Comparison of ENCODE assay signal across 10 cellular contexts in the genomic region with DNA sequence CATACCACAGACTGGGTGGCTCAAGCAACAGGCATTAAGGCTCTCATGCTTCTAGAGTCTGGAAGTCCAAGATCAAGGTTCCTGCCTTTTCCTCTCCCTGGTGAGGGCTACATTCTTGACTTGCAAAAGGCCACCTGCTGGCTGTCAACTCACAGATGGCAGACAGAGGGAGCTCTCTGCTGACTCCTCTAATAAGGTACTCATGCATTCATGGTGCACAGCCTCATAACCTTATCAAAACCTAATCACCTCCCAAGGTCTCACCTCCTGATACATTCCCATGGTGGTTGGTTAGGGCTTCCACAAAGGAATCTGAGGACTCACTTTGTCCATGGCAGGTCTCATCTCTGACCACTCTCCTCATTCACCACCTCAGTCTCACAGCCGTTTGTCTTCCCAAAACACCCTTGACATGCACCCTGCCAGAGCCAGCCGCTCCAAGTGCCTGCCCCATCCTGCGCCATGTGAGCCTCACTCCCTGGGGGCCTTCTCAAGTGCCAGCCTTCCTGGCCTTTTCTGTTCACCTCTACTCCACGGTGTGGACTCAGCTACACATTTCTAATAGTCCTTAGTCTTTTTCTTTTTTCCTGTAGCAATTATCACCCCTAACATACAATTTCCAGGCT.
DNase-seq lines count a peak whose midpoint lies in the region; ATAC-seq, FAIRE-seq and TF ChIP-seq lines count a peak whose summit lies in the region.
"Had no signal": no experiment of that assay in that cellular context is flagged by ENCODE, and none has a peak within 500 bp of the region (broad histone marks: within the 10 kb centered on the region; RNA-seq: fewer than 3 reads in every experiment).

No MANE protein-coding gene starts in this region.

- no peak overlapping the region for H3K27ac Mint-ChIP-seq in Calu3 (ENCODE audit: unreplicated experiment)
- no peak overlapping the region for H3K27ac Mint-ChIP-seq in activated T-cell treated with anti-CD3 and anti-CD28 coated beads, Interleukin-2, amount 50 U/mL, for 24 hours

- no CpG with 5 or more reads among the region's 4 CpGs for WGBS in iPS DF 6.9 (ENCODE audit: insufficient coverage, insufficient read length)

- H3K4me3 Mint-ChIP-seq in Calu3 (ENCODE audit: low read depth, unreplicated experiment), result no peak overlapping the region
- H3K4me3 Mint-ChIP-seq in activated T-cell treated with anti-CD3 and anti-CD28 coated beads, Interleukin-2, amount 50 U/mL, for 24 hours, result no peak overlapping the region

- H3K4me3 ChIP-seq in iPS DF 6.9 (ENCODE audit: low read length), result no peak overlapping the region
- H3K4me3 ChIP-seq: right lobe of liver, upper lobe of left lung had no signal

- no peak for ATAC-seq in HG03378 (IDR thresholded peaks at IDR 0.05; ENCODE audit: unreplicated experiment)

- H3K4me1 ChIP-seq in iPS DF 6.9 (ENCODE audit: control insufficient read depth, insufficient read depth, low read length), result no peaks in the 10 kb centered on the region
- H3K4me1 ChIP-seq: right lobe of liver, upper lobe of left lung had no signal

- no peaks in the 10 kb centered on the region for H3K4me1 Mint-ChIP-seq in Calu3 (ENCODE audit: low read depth, unreplicated experiment)
- no peaks in the 10 kb centered on the region for H3K4me1 Mint-ChIP-seq in activated T-cell treated with anti-CD3 and anti-CD28 coated beads, Interleukin-2, amount 50 U/mL, for 24 hours (ENCODE audit: low read depth)

- no peak for TF ChIP-seq CTCF in Calu3 (IDR thresholded peaks at IDR 0.05; ENCODE audit: unreplicated experiment)

- BruUV-seq in Calu3 (replicated peaks; lab: Mats Ljungman, UMichigan), result no TSS peak

- H3K27me3 ChIP-seq in iPS DF 6.9 (ENCODE audit: control insufficient read depth, insufficient read depth, low read length), result no peaks in the 10 kb centered on the region
- H3K27me3 ChIP-seq: right lobe of liver, upper lobe of left lung had no signal

- H3K36me3 ChIP-seq in iPS DF 6.9 (ENCODE audit: control insufficient read depth, insufficient read depth, low read length), result no peaks in the 10 kb centered on the region
- H3K36me3 ChIP-seq: right lobe of liver, upper lobe of left lung had no signal

- H3K27ac ChIP-seq in iPS DF 6.9 (ENCODE audit: low read length), result no peak overlapping the region
- H3K27ac ChIP-seq: right lobe of liver, upper lobe of left lung had no signal

- peaks cover 14% of the 10 kb centered on the region for H3K9me3 Mint-ChIP-seq in Calu3 (ENCODE audit: low read depth, unreplicated experiment)
- H3K9me3 Mint-ChIP-seq in activated T-cell treated with anti-CD3 and anti-CD28 coated beads, Interleukin-2, amount 50 U/mL, for 24 hours, result no peaks in the 10 kb centered on the region

- FAIRE-seq in GM19239 (lab: Jason Lieb, UNC), result no peak

- DNase-seq in Calu3, result peak; percentile 8
- peak; percentile 4 for DNase-seq in GM19239 (ENCODE audit: insufficient read length, low spot score)
- peak; percentile 12 for DNase-seq in NCI-H774 (lab: John Stamatoyannopoulos, UW)
- DNase-seq in iPS DF 6.9 (ENCODE audit: low read depth, low spot score), result peak; percentile 25
- DNase-seq in activated T-cell treated with anti-CD3 and anti-CD28 coated beads, Interleukin-2, amount 50 U/mL, for 24 hours, result no peak
- no peak for DNase-seq in activated CD8-positive, alpha-beta memory T cell treated with anti-CD3 and anti-CD28 coated beads, Interleukin-2, amount 50 U/mL, for 4 hours
- no peak for DNase-seq in GF-D8 (lab: John Stamatoyannopoulos, UW)
- DNase-seq: right lobe of liver had no signal

- H3K9me3 ChIP-seq in iPS DF 6.9 (ENCODE audit: control insufficient read depth, insufficient read depth, low read length), result no peaks in the 10 kb centered on the region
- H3K9me3 ChIP-seq: right lobe of liver, upper lobe of left lung had no signal

- H3K36me3 Mint-ChIP-seq in Calu3 (ENCODE audit: insufficient read depth, unreplicated experiment), result no peaks in the 10 kb centered on the region
- no peaks in the 10 kb centered on the region for H3K36me3 Mint-ChIP-seq in activated T-cell treated with anti-CD3 and anti-CD28 coated beads, Interleukin-2, amount 50 U/mL, for 24 hours (ENCODE audit: low read depth)

- no peaks in the 10 kb centered on the region for H3K27me3 Mint-ChIP-seq in Calu3 (ENCODE audit: unreplicated experiment)
- no peaks in the 10 kb centered on the region for H3K27me3 Mint-ChIP-seq in activated T-cell treated with anti-CD3 and anti-CD28 coated beads, Interleukin-2, amount 50 U/mL, for 24 hours

- CTCF ChIA-PET in Calu3 (lab: Charles Lee), result no interaction called here

- intact Hi-C loops in Calu3 (cut with micrococcal nuclease; ENCODE audit: unreplicated experiment), result no loop called here

Comparison
In these comparisons a context has a peak if more than half of its experiments do, and no peak if none do; other contexts are left out.
1. DNase-seq: peak in Calu3 (single experiment), GM19239 (single experiment), NCI-H774 (single experiment) and iPS DF 6.9 (single experiment); none in activated T-cell treated with anti-CD3 and anti-CD28 coated beads, Interleukin-2, amount 50 U/mL, for 24 hours (single experiment), activated CD8-positive, alpha-beta memory T cell treated with anti-CD3 and anti-CD28 coated beads, Interleukin-2, amount 50 U/mL, for 4 hours (single experiment) and GF-D8 (single experiment).